In the genomic region with DNA sequence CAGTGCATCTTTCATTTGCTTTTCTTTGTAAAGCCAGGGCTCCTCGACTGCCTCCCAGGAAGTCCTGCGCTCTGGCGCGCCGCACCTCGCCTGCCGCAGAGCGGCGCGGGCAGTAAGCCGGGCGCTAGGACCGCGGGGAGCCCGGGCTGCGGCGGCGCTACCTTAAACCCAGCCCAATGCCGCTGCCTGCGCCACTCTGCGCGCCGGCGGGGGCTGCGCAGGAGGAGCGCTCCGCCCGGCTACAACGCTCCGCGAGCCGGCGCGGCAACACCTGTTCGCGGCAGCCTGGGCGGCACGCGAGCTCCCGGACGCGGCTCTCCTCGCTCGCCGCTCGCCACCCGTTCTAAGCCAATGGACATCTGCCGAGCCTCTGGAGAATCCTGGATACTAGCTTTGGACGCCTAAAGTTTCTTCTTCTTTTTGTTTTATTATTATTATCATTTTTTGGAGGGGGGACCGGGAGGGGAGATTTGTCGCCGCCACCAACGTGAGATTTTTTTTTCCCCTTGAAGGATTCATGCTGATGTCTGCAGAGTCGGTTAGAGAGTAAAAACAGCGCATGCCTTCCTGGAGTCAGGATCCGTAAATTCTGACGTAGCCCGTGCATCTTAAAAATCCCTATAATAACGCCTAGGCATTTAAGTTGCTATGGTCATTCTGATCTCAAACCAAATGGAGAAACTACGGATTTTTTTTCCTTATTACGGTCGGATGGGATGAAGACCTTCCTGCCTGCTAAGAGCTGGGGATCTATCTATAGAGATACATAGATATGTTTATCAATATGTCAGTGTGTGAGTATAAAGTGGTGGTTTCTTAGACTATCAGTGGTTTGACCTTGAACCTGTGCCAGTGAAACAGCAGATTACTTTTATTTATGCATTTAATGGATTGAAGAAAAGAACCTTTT, we compare ENCODE assay signal across 9 cellular contexts. TPM values are rescaled to one million over a fixed set of nuclear protein-coding genes. Genes with fewer than 3 reads are reported as not detected.
DNase-seq lines count a peak whose midpoint lies in the region; ATAC-seq and TF ChIP-seq lines count a peak whose summit lies in the region.
"Had no signal": no experiment of that assay in that cellular context is flagged by ENCODE, and none has a peak within 500 bp of the region (broad histone marks: within the 10 kb centered on the region; RNA-seq: fewer than 3 reads in every experiment).

TSS of gene FGF9 (plus strand) at position 191 of the 910 bp plus-strand sequence. CDS start 840 bp downstream, outside the sequence.

- peaks cover 30 to 64% (median 52%) of the 10 kb centered on the region in 4 donors for H3K4me1 ChIP-seq in liver (ENCODE audit: control insufficient read depth in 4 of 4, insufficient read depth in 4 of 4, low read length in 3 of 4)

- DNase-seq in AG10803 (ENCODE audit: low read depth): peak; percentile 66
- peak; percentile 66 for DNase-seq in NCI-H345 treated with DMSO at 0.1 percent for 48 hours (lab: John Stamatoyannopoulos, UW; ENCODE audit: unreplicated experiment)
- DNase-seq in activated CD4-positive, alpha-beta T cell treated with anti-CD3 and anti-CD28 coated beads for 1 hour: peak; percentile 73
- peak; percentile 75 for DNase-seq in dermis blood vessel endothelial cell
- peak; percentile 76 to 78 for DNase-seq in stimulated activated CD4-positive, alpha-beta T cell treated with anti-CD3 and anti-CD28 coated beads, Interleukin-4, amount 100 ng/mL, for 4 hours

- H3K36me3 ChIP-seq in liver (ENCODE audit: control insufficient read depth in 4 of 4, insufficient read depth in 3 of 4, low read depth in 1 of 4, low read length in 3 of 4): no peaks in the 10 kb centered on the region

- H3K27ac ChIP-seq in liver (ENCODE audit: low read depth in 1 of 2, low read length in 2 of 2): no peak within 1 kb of the TSS

- TF ChIP-seq CTCF in AG10803 (conservative IDR thresholded peaks at IDR 0.05; ENCODE audit: low read length) (no peak), liver (IDR thresholded peaks at IDR 0.05; ENCODE audit: low read depth, low read length, missing input control) (peak; percentile 3)

- H3K27me3 ChIP-seq in liver (ENCODE audit: control insufficient read depth in 4 of 4, insufficient read depth in 4 of 4, low read length in 3 of 4): peaks cover 10 to 26% (median 11%) of the 10 kb centered on the region in 4 donors

- WGBS in liver: under 1% methylated on average over 62 of the region's 62 CpGs

- no peaks in the 10 kb centered on the region for H3K9me3 ChIP-seq in liver (ENCODE audit: control insufficient read depth in 4 of 4, low read length in 3 of 4)

- no peak within 1 kb of the TSS for H3K9ac ChIP-seq in liver (ENCODE audit: low read depth in 1 of 2, low read length in 2 of 2)

- no peak for TF ChIP-seq RAD21 in liver (IDR thresholded peaks at IDR 0.05)

- H3K4me3 ChIP-seq in AG10803 (ENCODE audit: low read length): peak within 1 kb of the TSS; percentile 63
- peak within 1 kb of the TSS; percentile 35 to 59 (median 55) for H3K4me3 ChIP-seq in liver (ENCODE audit: low read depth in 1 of 3, low read length in 3 of 3)

- ATAC-seq in GM18867 (IDR thresholded peaks at IDR 0.05; ENCODE audit: unreplicated experiment): peak; percentile 78
- peak; percentile 71 for ATAC-seq in HG03064 (IDR thresholded peaks at IDR 0.05; ENCODE audit: low read depth, unreplicated experiment)

TF ChIP-seq in liver, 16 proteins besides CTCF, POLR2A, EP300 and RAD21:
- peak in 1 of 2 donors; percentile 16 for TF ChIP-seq EGR1 (IDR thresholded peaks at IDR 0.05; ENCODE audit: low read depth in 2 of 2)
- TF ChIP-seq FOXA1 (IDR thresholded peaks at IDR 0.05): no peak
- TF ChIP-seq FOXA2 (IDR thresholded peaks at IDR 0.05): no peak

RNA-seq across cellular contexts. Expression of gene FGF9, which starts in this region (rescaled TPM):
- under 0.01 TPM in 1 of 2 replicates, not detected in the other for total RNA-seq in dermis blood vessel endothelial cell
- total RNA-seq in liver: under 1 TPM; under 0.01 to 0.05 TPM
- polyA plus RNA-seq in liver: not detected
- total RNA-seq: T-helper 2 cell treated with Interferon-gamma antibody and Interleukin-4, amounts not matched to agents 100 ng/mL and 5 ng/mL, for 36 hours had no signal

Comparison
In these comparisons a context has a peak if more than half of its experiments do, and no peak if none do; other contexts are left out.
1. Peak in DNase-seq in dermis blood vessel endothelial cell; RNA of the gene not detected or under 1 TPM.